Comparison of ENCODE assay signal across 8 cellular contexts in genomic region chr6:31680841-31681671, GRCh38. TPM values are rescaled to one million over a fixed set of nuclear protein-coding genes. Genes with fewer than 3 reads are reported as not detected.
DNase-seq lines count a peak whose midpoint lies in the region; ATAC-seq and TF ChIP-seq lines count a peak whose summit lies in the region.

Gene LY6G5C, minus strand, starts transcription at chr6:31681067. Its CDS starts 694 bp downstream, at chr6:31680373.

- peak within 1 kb of the TSS; percentile 62 to 89 for H3K9ac ChIP-seq in duodenal mucosa (ENCODE audit: low read depth in 1 of 2, low read length in 2 of 2)

- peaks cover 16% of the 10 kb centered on the region for H3K4me1 ChIP-seq in CD4-positive, CD25-positive, alpha-beta regulatory T cell (ENCODE audit: control insufficient read depth, insufficient read depth, low read length, poor library complexity, severe bottlenecking)
- H3K4me1 ChIP-seq in duodenal mucosa (ENCODE audit: control insufficient read depth in 1 of 2, insufficient read depth in 2 of 2, low read length in 2 of 2) (peaks cover 11 to 16% of the 10 kb centered on the region in 2 donors), left lung (peaks cover 5 to 24% of the 10 kb centered on the region in 2 donors)

- peak within 1 kb of the TSS; percentile 87 to 93 (median 90) for H3K4me3 Mint-ChIP-seq in CD4-positive, CD25-positive, alpha-beta regulatory T cell

- peak within 1 kb of the TSS; percentile 86 to 94 (median 94) for H3K27ac Mint-ChIP-seq in CD4-positive, CD25-positive, alpha-beta regulatory T cell

- intact Hi-C loops in left lung (cut with DNase I): no loop called here

- peak; percentile 55 for TF ChIP-seq CTCF in HFF-Myc (IDR thresholded peaks at IDR 0.05; ENCODE audit: low read depth, low read length, missing control alignments)
- TF ChIP-seq CTCF in left lung (IDR thresholded peaks at IDR 0.05): peak; percentile 41 to 75

- peak within 1 kb of the TSS; percentile 53 for H3K27ac ChIP-seq in CD4-positive, CD25-positive, alpha-beta regulatory T cell (ENCODE audit: insufficient read depth, low read length, poor library complexity, severe bottlenecking)
- H3K27ac ChIP-seq in duodenal mucosa (ENCODE audit: low read depth, low read length): peak within 1 kb of the TSS; percentile 63
- H3K27ac ChIP-seq in left lung: peak within 1 kb of the TSS; percentile 60 to 82

- H3K36me3 ChIP-seq in CD4-positive, CD25-positive, alpha-beta regulatory T cell (ENCODE audit: control insufficient read depth, insufficient read depth, low read length): peaks cover 12% of the 10 kb centered on the region
- peaks cover 4 to 9% of the 10 kb centered on the region in 2 donors for H3K36me3 ChIP-seq in duodenal mucosa (ENCODE audit: control insufficient read depth in 1 of 2, insufficient read depth in 2 of 2, low read length in 2 of 2)
- peaks cover 0 to 21% of the 10 kb centered on the region in 2 donors for H3K36me3 ChIP-seq in left lung

- peak; percentile 76 to 78 for ATAC-seq in CD4-positive, CD25-positive, alpha-beta regulatory T cell (ENCODE audit: low read depth in 2 of 2)
- ATAC-seq in left lung (peak; percentile 92), GM18519 (IDR thresholded peaks at IDR 0.05; ENCODE audit: low FRiP score, unreplicated experiment) (no peak)

- H3K27me3 ChIP-seq in CD4-positive, CD25-positive, alpha-beta regulatory T cell (ENCODE audit: control insufficient read depth, insufficient read depth, low read length): no peaks in the 10 kb centered on the region
- no peaks in the 10 kb centered on the region for H3K27me3 ChIP-seq in duodenal mucosa (ENCODE audit: control insufficient read depth in 1 of 2, insufficient read depth in 2 of 2, low read length in 2 of 2)
- no peaks in the 10 kb centered on the region for H3K27me3 ChIP-seq in left lung

- DNase-seq in CD4-positive, CD25-positive, alpha-beta regulatory T cell: peak; percentile 47 to 79 (median 61)
- DNase-seq in HFF-Myc (ENCODE audit: extremely low read depth, low read depth): no peak
- DNase-seq in NCI-H526 (lab: John Stamatoyannopoulos, UW): peak; percentile 78 to 87
- DNase-seq in activated CD4-positive, alpha-beta T cell treated with anti-CD3 and anti-CD28 coated beads, Interleukin-2, amount 50 U/mL, for 1 hour: peak; percentile 52
- DNase-seq in left lung: peak; percentile 89 to 92
- DNase-seq in stimulated activated CD4-positive, alpha-beta T cell treated with anti-CD3 and anti-CD28 coated beads, Interleukin-4, amount 100 ng/mL, for 1 hour: peak; percentile 61

- H3K27me3 Mint-ChIP-seq in CD4-positive, CD25-positive, alpha-beta regulatory T cell: no peaks in the 10 kb centered on the region

- H3K4me3 ChIP-seq in CD4-positive, CD25-positive, alpha-beta regulatory T cell (ENCODE audit: low read depth, low read length): peak within 1 kb of the TSS; percentile 86
- peak within 1 kb of the TSS; percentile 45 for H3K4me3 ChIP-seq in HFF-Myc (replicated peaks; ENCODE audit: low read depth, low read length)
- H3K4me3 ChIP-seq in duodenal mucosa (ENCODE audit: low read depth in 1 of 2, low read length in 2 of 2): peak within 1 kb of the TSS; percentile 66 to 75
- peak within 1 kb of the TSS; percentile 38 to 50 for H3K4me3 ChIP-seq in left lung

- no peaks in the 10 kb centered on the region for H3K9me3 Mint-ChIP-seq in CD4-positive, CD25-positive, alpha-beta regulatory T cell

- H3K9me3 ChIP-seq in CD4-positive, CD25-positive, alpha-beta regulatory T cell (ENCODE audit: control insufficient read depth in 2 of 2, low read length in 2 of 2): no peaks in the 10 kb centered on the region
- no peaks in the 10 kb centered on the region for H3K9me3 ChIP-seq in duodenal mucosa (ENCODE audit: control insufficient read depth in 1 of 2, low read length in 2 of 2)
- H3K9me3 ChIP-seq in left lung: no peaks in the 10 kb centered on the region

- H3K4me1 Mint-ChIP-seq in CD4-positive, CD25-positive, alpha-beta regulatory T cell: peaks cover 0 to 35% (median 18%) of the 10 kb centered on the region in 4 donors

- peaks cover 5% of the 10 kb centered on the region for H3K36me3 Mint-ChIP-seq in CD4-positive, CD25-positive, alpha-beta regulatory T cell

RNA-seq across cellular contexts. Expression of gene LY6G5C, which starts in this region (rescaled TPM):
- total RNA-seq in CD4-positive, CD25-positive, alpha-beta regulatory T cell: 3.1 TPM
- 10 to 100 TPM in 3 of 4 donors, 1 to 10 TPM in 1; 7.4 to 19.9 (median 11.9) TPM for polyA plus RNA-seq in CD4-positive, CD25-positive, alpha-beta regulatory T cell
- 1 to 10 TPM; 3.1 to 5.9 TPM for total RNA-seq in left lung
